ENCODE assay signal across 18 cellular contexts in the genomic region with DNA sequence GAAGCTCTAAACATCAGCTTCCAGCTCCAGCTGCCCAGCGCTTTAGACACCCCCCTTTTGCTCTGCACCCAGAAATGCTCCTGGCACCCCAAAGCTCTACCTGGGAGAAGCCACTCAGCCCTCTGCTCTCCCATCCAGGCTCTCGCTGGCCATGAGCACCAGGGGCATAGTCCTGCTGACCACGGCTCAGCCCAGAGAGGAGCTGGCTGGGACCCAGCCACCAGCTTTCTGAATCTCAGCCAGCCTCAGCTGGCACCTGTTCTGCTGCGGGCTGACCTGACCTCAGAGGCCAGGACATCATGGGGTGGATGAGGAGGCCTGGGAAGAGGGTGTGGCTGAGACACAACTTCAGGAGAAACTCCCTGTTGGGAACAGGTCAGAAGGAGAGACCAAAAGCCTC. TPM values are rescaled to one million over a fixed set of nuclear protein-coding genes. Genes with fewer than 3 reads are reported as not detected.
A peak's percentile ranks its signal among the peaks of the same experiment; 100 is the strongest.
DNase-seq lines count a peak whose midpoint lies in the region; ATAC-seq and TF ChIP-seq lines count a peak whose summit lies in the region.
"Had no signal": no experiment of that assay in that cellular context is flagged by ENCODE, and none has a peak within 500 bp of the region (broad histone marks: within the 10 kb centered on the region; RNA-seq: fewer than 3 reads in every experiment).

No MANE protein-coding gene starts in this region.

- no TSS peak for BruUV-seq in MCF 10A (replicated peaks; lab: Mats Ljungman, UMichigan)

- H3K27ac Mint-ChIP-seq in MCF 10A (ENCODE audit: low read depth, unreplicated experiment): no peak overlapping the region
- H3K27ac Mint-ChIP-seq: CD8-positive, alpha-beta T cell had no signal

- H3K4me1 ChIP-seq in tibial artery: peaks cover 0 to 94% (median 56%) of the 10 kb centered on the region in 4 donors
- H3K4me1 ChIP-seq: HAP-1 had no signal

- peaks cover 5% of the 10 kb centered on the region for H3K4me1 Mint-ChIP-seq in MCF 10A (ENCODE audit: insufficient read depth, unreplicated experiment)

- DNase-seq in DMS 273 (lab: John Stamatoyannopoulos, UW; ENCODE audit: unreplicated experiment): peak; percentile 7
- DNase-seq in DMS 273 treated with DMSO at 0.1 percent for 48 hours (lab: John Stamatoyannopoulos, UW): no peak
- peak; percentile 40 for DNase-seq in astrocyte of the hippocampus (ENCODE audit: low read depth, low spot score)
- peak; percentile 80 for DNase-seq in left lobe of liver (ENCODE audit: low spot score)
- peak in 1 of 2 donors; percentile 89 for DNase-seq in tibial artery
- DNase-seq in activated CD4-positive, CD25-positive, alpha-beta regulatory T cell treated with anti-CD3 and anti-CD28 coated beads, Interleukin-2, amount 50 U/mL, for 72 hours: no peak
- no peak for DNase-seq in MCF 10A (ENCODE audit: unreplicated experiment)
- DNase-seq: CD8-positive, alpha-beta T cell; DND-41; NCI-H187; NCI-H446 treated with DMSO at 0.1 percent for 48 hours; NCI-H748 treated with DMSO at 0.1 percent for 48 hours; PC-9; SK-N-SH had no signal

- no peaks in the 10 kb centered on the region for H3K36me3 Mint-ChIP-seq in MCF 10A (ENCODE audit: insufficient read depth, unreplicated experiment)
- H3K36me3 Mint-ChIP-seq: CD8-positive, alpha-beta T cell had no signal

- ATAC-seq in left lobe of liver (peak; percentile 84), GM18502 (IDR thresholded peaks at IDR 0.05; ENCODE audit: poor library complexity, unreplicated experiment) (no peak)
- ATAC-seq: CD8-positive, alpha-beta T cell had no signal

- H3K4me3 Mint-ChIP-seq in MCF 10A (ENCODE audit: unreplicated experiment): no peak overlapping the region
- H3K4me3 Mint-ChIP-seq: CD8-positive, alpha-beta T cell had no signal

- H3K27me3 Mint-ChIP-seq in MCF 10A (ENCODE audit: insufficient read depth, unreplicated experiment): no peaks in the 10 kb centered on the region

- TF ChIP-seq CTCF in tibial artery (IDR thresholded peaks at IDR 0.05) (no peak), MCF 10A (IDR thresholded peaks at IDR 0.05; ENCODE audit: unreplicated experiment) (no peak)

- no peak overlapping the region for H3K4me3 ChIP-seq in tibial artery
- H3K4me3 ChIP-seq: BLaER1, HAP-1, PC-9 had no signal

- POLR2A ChIA-PET in MCF 10A (lab: Yijun Ruan, JAX): no interaction called here

- no peaks in the 10 kb centered on the region for H3K9me3 ChIP-seq in tibial artery
- H3K9me3 ChIP-seq: BLaER1, HAP-1, SK-N-SH had no signal

- H3K9me3 Mint-ChIP-seq in MCF 10A (ENCODE audit: unreplicated experiment): no peaks in the 10 kb centered on the region
- H3K9me3 Mint-ChIP-seq: CD8-positive, alpha-beta T cell had no signal

- CTCF ChIA-PET in MCF 10A (lab: Yijun Ruan, JAX): interaction anchor here (0.5 to 4.4 kb wide), 38 partner anchors 9 to 1857 kb away, joined by 3 to 42 read pairs (median 4); no protein-coding TSS in a partner anchor

- H3K27me3 ChIP-seq in tibial artery: no peaks in the 10 kb centered on the region

- intact Hi-C loops in tibial artery (cut with DNase I; ENCODE audit: low total_unique reads) (loop anchor here (5.0 to 10.0 kb wide), 4 partner anchors 123 to 667 kb away; partner anchors contain the start of gene MFGE8), MCF 10A (cut with micrococcal nuclease) (loop anchor here (1.0 to 10.0 kb wide), 4 partner anchors 203 to 1624 kb away; no protein-coding TSS in a partner anchor)

- H3K36me3 ChIP-seq in tibial artery: no peaks in the 10 kb centered on the region
- H3K36me3 ChIP-seq: BLaER1, HAP-1 had no signal

- peak overlapping the region; percentile 78 to 93 for H3K27ac ChIP-seq in tibial artery
- H3K27ac ChIP-seq: 22Rv1, BLaER1, PC-9 had no signal

RNA-seq across cellular contexts. Expression of gene NTRK3, which starts 8.6 kb away (rescaled TPM):
- total RNA-seq in left lobe of liver (0.38 TPM), MCF 10A (2022) (not detected in 2 replicates)
- total RNA-seq: CD8-positive, alpha-beta T cell; PC-9 had no signal

Comparison
In these comparisons a context has a peak if more than half of its experiments do, and no peak if none do; other contexts are left out.
1. DNase-seq: peak in DMS 273 (single experiment), astrocyte of the hippocampus (single experiment) and left lobe of liver (single experiment); none in DMS 273 treated with DMSO at 0.1 percent for 48 hours (single experiment), activated CD4-positive, CD25-positive, alpha-beta regulatory T cell treated with anti-CD3 and anti-CD28 coated beads, Interleukin-2, amount 50 U/mL, for 72 hours (single experiment) and MCF 10A (single experiment).